Comparison of ENCODE assay signal across 29 cellular contexts in genomic region chr2:215283221-215283620, GRCh38.
"Had no signal": no experiment of that assay in that cellular context is flagged by ENCODE, and none has a peak within 500 bp of the region (broad histone marks: within the 10 kb centered on the region; RNA-seq: fewer than 3 reads in every experiment).

No MANE protein-coding gene starts in this region.

- H3K27ac ChIP-seq: brain microvascular endothelial cell, coronary artery, dorsolateral prefrontal cortex had no signal

- DNase-seq: activated CD4-positive, alpha-beta memory T cell treated with anti-CD3 and anti-CD28 coated beads for 36 hours; activated CD4-positive, alpha-beta T cell treated with anti-CD3 and anti-CD28 coated beads for 36 hours; activated CD4-positive, alpha-beta T cell treated with anti-CD3 and anti-CD28 coated beads, Interleukin-2, amount 10 ng/mL, durations not matched to agents 24 days and 14 days; activated CD4-positive, CD25-positive, alpha-beta regulatory T cell; activated CD4-positive, CD25-positive, alpha-beta regulatory T cell treated with anti-CD3 and anti-CD28 coated beads, Interleukin-2, amount 50 U/mL, for 72 hours; activated CD8-positive, alpha-beta memory T cell treated with anti-CD3 and anti-CD28 coated beads, Interleukin-2, amount 10 ng/mL, durations not matched to agents 7 days and 5 days; activated CD8-positive, alpha-beta memory T cell treated with anti-CD3 and anti-CD28 coated beads, Interleukin-2, amount 50 U/mL, for 48 hours; activated CD8-positive, alpha-beta T cell treated with anti-CD3 and anti-CD28 coated beads, Interleukin-2, amount 10 ng/mL, durations not matched to agents 7 days and 5 days; activated effector memory CD4-positive, alpha-beta T cell treated with Interleukin-2 at 50 U/mL for 16 hours; activated gamma-delta T cell treated with Interleukin-2 at 50 U/mL for 16 hours; activated naive CD4-positive, alpha-beta T cell treated with anti-CD3 and anti-CD28 coated beads, Interleukin-2, amount 50 U/mL, for 16 hours; activated naive CD4-positive, alpha-beta T cell treated with Interleukin-2 at 50 U/mL for 16 hours; activated T-cell treated with anti-CD3 and anti-CD28 coated beads for 4 hours; activated T-cell treated with anti-CD3 and anti-CD28 coated beads, Interleukin-2, amount 50 U/mL, for 4 hours; amniotic stem cell; anterior cingulate cortex; brain microvascular endothelial cell; dorsolateral prefrontal cortex; effector memory CD4-positive, alpha-beta T cell; endodermal cell; foreskin fibroblast; head of caudate nucleus; T-helper 2 cell had no signal

- ATAC-seq: activated CD4-positive, alpha-beta T cell treated with anti-CD3 and anti-CD28 coated beads for 36 hours; activated CD8-positive, alpha-beta memory T cell treated with anti-CD3 and anti-CD28 coated beads, Interleukin-2, amount 10 ng/mL, durations not matched to agents 7 days and 5 days; activated CD8-positive, alpha-beta T cell treated with anti-CD3 and anti-CD28 coated beads, Interleukin-2, amount 10 ng/mL, durations not matched to agents 7 days and 5 days; activated T-cell treated with anti-CD3 and anti-CD28 coated beads, Interleukin-2, amount 50 U/mL, for 4 hours; activated T-helper 17 cell treated with anti-CD3 and anti-CD28 coated beads, Interleukin-2, amount 50 U/mL, for 72 hours; esophagus mucosa had no signal

- H3K27me3 ChIP-seq: brain microvascular endothelial cell, dorsolateral prefrontal cortex had no signal

- H3K4me3 ChIP-seq: coronary artery, dorsolateral prefrontal cortex had no signal

- H3K36me3 ChIP-seq: brain microvascular endothelial cell had no signal

- FAIRE-seq: astrocyte, bronchial epithelial cell, frontal cortex had no signal
